ENCODE assay signal across 15 cellular contexts in genomic region chr7:47170516-47170915, GRCh38.
A peak's percentile ranks its signal among the peaks of the same experiment; 100 is the strongest.
DNase-seq lines count a peak whose midpoint lies in the region; ATAC-seq, FAIRE-seq and TF ChIP-seq lines count a peak whose summit lies in the region.
"Had no signal": no experiment of that assay in that cellular context is flagged by ENCODE, and none has a peak within 500 bp of the region (broad histone marks: within the 10 kb centered on the region; RNA-seq: fewer than 3 reads in every experiment).

No MANE protein-coding gene starts in this region.

- FAIRE-seq in astrocyte (lab: Jason Lieb, UNC) (no peak), kidney (lab: Jason Lieb, UNC) (no peak)

- H3K23me2 ChIP-seq in H9 (ENCODE audit: insufficient read length, low read depth, low read length, poor library complexity, severe bottlenecking) = no peaks in the 10 kb centered on the region

- peak; percentile 28 for TF ChIP-seq CTCF in AG09319 (IDR thresholded peaks at IDR 0.05; ENCODE audit: low read depth, low read length)
- TF ChIP-seq CTCF in H9 (conservative IDR thresholded peaks at IDR 0.05) = peak; percentile 64
- TF ChIP-seq CTCF in astrocyte (IDR thresholded peaks at IDR 0.05; ENCODE audit: insufficient read depth, low read depth, low read length) = peak; percentile 26
- peak; percentile 22 for TF ChIP-seq CTCF in kidney (IDR thresholded peaks at IDR 0.05; ENCODE audit: borderline replicate concordance, extremely low read depth, insufficient read depth)

- no CpG with 5 or more reads among the region's 1 CpG for WGBS in H9 (ENCODE audit: extremely low coverage, insufficient read length, low lambda C conversion rate)

- H3K4me2 ChIP-seq in H9 (ENCODE audit: insufficient read depth, insufficient read length, low read length) (no peak overlapping the region), astrocyte (ENCODE audit: low read length) (no peak overlapping the region)

- intact Hi-C loops in kidney (cut with DNase I) = loop anchor here (10.0 kb wide), 1 partner anchor 1256 kb away; no protein-coding TSS in a partner anchor

- no peak overlapping the region for H3K14ac ChIP-seq in H9 (ENCODE audit: insufficient read depth, low read length)

- no peak overlapping the region for H4K91ac ChIP-seq in H9 (ENCODE audit: insufficient read length, low read depth, low read length)

- no peak overlapping the region for H2AFZ ChIP-seq in H9 (ENCODE audit: low read length)
- H2AFZ ChIP-seq in astrocyte (ENCODE audit: low read depth, low read length) = no peak overlapping the region

- H3K56ac ChIP-seq in H9 (ENCODE audit: insufficient read length, low read depth, low read length) = no peak overlapping the region

- no peaks in the 10 kb centered on the region; the same call in none of the 2 replicates for H3K27me3 Mint-ChIP-seq in H9 (ENCODE audit: low read depth)
- peaks cover 3% of the 10 kb centered on the region for H3K27me3 Mint-ChIP-seq in astrocyte (ENCODE audit: low read depth, unreplicated experiment)
- H3K27me3 Mint-ChIP-seq: activated CD4-positive, alpha-beta memory T cell treated with anti-CD3 and anti-CD28 coated beads for 36 hours; activated naive CD8-positive, alpha-beta T cell treated with anti-CD3 and anti-CD28 coated beads, Interleukin-2, amount 50 U/mL, for 24 hours had no signal

- no peaks in the 10 kb centered on the region for H3K4me1 Mint-ChIP-seq in H9
- H3K4me1 Mint-ChIP-seq in astrocyte (ENCODE audit: low read depth, unreplicated experiment) = no peaks in the 10 kb centered on the region
- no peaks in the 10 kb centered on the region for H3K4me1 Mint-ChIP-seq in stimulated activated effector memory CD8-positive, alpha-beta T cell treated with anti-CD3 and anti-CD28 coated beads, Interleukin-12 subunit alpha, Interleukin-12 subunit beta, amount 100 ng/mL, for 72 hours
- H3K4me1 Mint-ChIP-seq: activated naive CD8-positive, alpha-beta T cell treated with anti-CD3 and anti-CD28 coated beads, Interleukin-2, amount 50 U/mL, for 24 hours had no signal

- H3K27ac Mint-ChIP-seq in H9 (no peak overlapping the region), astrocyte (ENCODE audit: unreplicated experiment) (no peak overlapping the region)
- no peak overlapping the region for H3K27ac Mint-ChIP-seq in stimulated activated effector memory CD8-positive, alpha-beta T cell treated with anti-CD3 and anti-CD28 coated beads, Interleukin-12 subunit alpha, Interleukin-12 subunit beta, amount 100 ng/mL, for 72 hours
- H3K27ac Mint-ChIP-seq: activated CD4-positive, alpha-beta memory T cell treated with anti-CD3 and anti-CD28 coated beads for 36 hours; activated naive CD8-positive, alpha-beta T cell treated with anti-CD3 and anti-CD28 coated beads, Interleukin-2, amount 50 U/mL, for 24 hours had no signal

- no peaks in the 10 kb centered on the region for H3K4me1 ChIP-seq in H9 (ENCODE audit: insufficient read depth, low read length)
- no peaks in the 10 kb centered on the region for H3K4me1 ChIP-seq in astrocyte (ENCODE audit: insufficient read depth, low read length)
- peaks cover 2 to 4% of the 10 kb centered on the region in 2 donors for H3K4me1 ChIP-seq in kidney (ENCODE audit: control insufficient read depth in 1 of 2, insufficient read depth in 1 of 2, low read depth in 1 of 2, low read length in 2 of 2)

- H3K79me2 ChIP-seq in H9 (ENCODE audit: insufficient read depth, low read length) (no peaks in the 10 kb centered on the region), astrocyte (ENCODE audit: insufficient read depth, low read length) (no peaks in the 10 kb centered on the region)

- H3K9me3 Mint-ChIP-seq in H9 (peaks cover under 1 to 2% of the 10 kb centered on the region in 2 experiments; a peak in 2 of 5 replicates), astrocyte (ENCODE audit: unreplicated experiment) (peaks cover 3% of the 10 kb centered on the region)
- peaks cover 5% of the 10 kb centered on the region for H3K9me3 Mint-ChIP-seq in stimulated activated effector memory CD8-positive, alpha-beta T cell treated with anti-CD3 and anti-CD28 coated beads, Interleukin-12 subunit alpha, Interleukin-12 subunit beta, amount 100 ng/mL, for 72 hours
- H3K9me3 Mint-ChIP-seq: activated CD4-positive, alpha-beta memory T cell treated with anti-CD3 and anti-CD28 coated beads for 36 hours had no signal

- no peaks in the 10 kb centered on the region for H3K36me3 Mint-ChIP-seq in H9 (ENCODE audit: insufficient read depth in 1 of 3, low read depth in 3 of 3)
- H3K36me3 Mint-ChIP-seq in astrocyte (ENCODE audit: low read depth, unreplicated experiment) = no peaks in the 10 kb centered on the region
- no peaks in the 10 kb centered on the region for H3K36me3 Mint-ChIP-seq in stimulated activated effector memory CD8-positive, alpha-beta T cell treated with anti-CD3 and anti-CD28 coated beads, Interleukin-12 subunit alpha, Interleukin-12 subunit beta, amount 100 ng/mL, for 72 hours
- H3K36me3 Mint-ChIP-seq: activated CD4-positive, alpha-beta memory T cell treated with anti-CD3 and anti-CD28 coated beads for 36 hours had no signal

- H3K9me3 ChIP-seq in H9 (ENCODE audit: control insufficient read depth, low read depth, low read length) (no peaks in the 10 kb centered on the region), astrocyte (ENCODE audit: insufficient read depth, low read depth, low read length) (no peaks in the 10 kb centered on the region), kidney (ENCODE audit: control insufficient read depth in 1 of 2, low read length in 2 of 2) (no peaks in the 10 kb centered on the region)

- H4K20me1 ChIP-seq in H9 (ENCODE audit: control insufficient read depth, insufficient read depth, insufficient read length) (no peaks in the 10 kb centered on the region), astrocyte (ENCODE audit: insufficient read depth, low read length) (no peaks in the 10 kb centered on the region)

- H3K36me3 ChIP-seq in astrocyte (ENCODE audit: insufficient read depth, low read length) = no peaks in the 10 kb centered on the region
- H3K36me3 ChIP-seq in kidney (ENCODE audit: control insufficient read depth in 1 of 2, insufficient read depth in 2 of 2, low read length in 2 of 2) = no peaks in the 10 kb centered on the region

- H3K4me3 ChIP-seq in astrocyte (ENCODE audit: insufficient read depth, low read depth, low read length) = no peak overlapping the region
- no peak overlapping the region for H3K4me3 ChIP-seq in kidney (ENCODE audit: low read length in 2 of 2)

- no peak overlapping the region for H4K5ac ChIP-seq in H9 (ENCODE audit: insufficient read length, low read depth, low read length)

- no peak overlapping the region for H2BK20ac ChIP-seq in H9 (ENCODE audit: low read depth, low read length, poor library complexity, severe bottlenecking)

- DNase-seq in AG09319 (ENCODE audit: extremely low read depth, low read depth) = no peak
- DNase-seq in H9 = no peak
- DNase-seq in astrocyte (ENCODE audit: low read depth) = no peak
- no peak for DNase-seq in kidney
- no peak for DNase-seq in RPMI8226
- no peak for DNase-seq in NCI-H1694 treated with DMSO at 0.1 percent for 48 hours (lab: John Stamatoyannopoulos, UW)
- no peak for DNase-seq in stimulated activated effector memory CD8-positive, alpha-beta T cell treated with anti-CD3 and anti-CD28 coated beads, Interleukin-12 subunit alpha, Interleukin-12 subunit beta, amount 100 ng/mL, for 72 hours (ENCODE audit: low spot score in 2 of 2)
- DNase-seq: activated CD4-positive, alpha-beta memory T cell treated with anti-CD3 and anti-CD28 coated beads for 36 hours; activated naive CD8-positive, alpha-beta T cell treated with anti-CD3 and anti-CD28 coated beads, Interleukin-2, amount 50 U/mL, for 24 hours; DMS79 treated with DMSO at 0.1 percent for 48 hours; occipital lobe; SIG-M5; stimulated activated CD4-positive, alpha-beta T cell treated with anti-CD3 and anti-CD28 coated beads, Interleukin-2, amount 100 ng/mL, for 48 hours had no signal

- no peak overlapping the region for H2BK15ac ChIP-seq in H9 (ENCODE audit: low read depth, low read length)

- H2BK5ac ChIP-seq in H9 (ENCODE audit: insufficient read length, low read length) = no peak overlapping the region

- H3K27ac ChIP-seq in H9 (ENCODE audit: insufficient read length, low read depth, low read length) (no peak overlapping the region), astrocyte (ENCODE audit: low read depth, low read length) (no peak overlapping the region), kidney (ENCODE audit: low read depth in 2 of 2, low read length in 2 of 2) (no peak overlapping the region)
- H3K27ac ChIP-seq: epithelial cell of prostate had no signal

- H3K79me1 ChIP-seq in H9 (ENCODE audit: insufficient read depth, low read depth, low read length, poor library complexity, severe bottlenecking) = no peaks in the 10 kb centered on the region

- H2AK5ac ChIP-seq in H9 (ENCODE audit: insufficient read length, low read length) = no peak overlapping the region

- H3K4me3 Mint-ChIP-seq in H9 (no peak overlapping the region), astrocyte (ENCODE audit: unreplicated experiment) (no peak overlapping the region)
- H3K4me3 Mint-ChIP-seq in stimulated activated effector memory CD8-positive, alpha-beta T cell treated with anti-CD3 and anti-CD28 coated beads, Interleukin-12 subunit alpha, Interleukin-12 subunit beta, amount 100 ng/mL, for 72 hours = no peak overlapping the region
- H3K4me3 Mint-ChIP-seq: activated CD4-positive, alpha-beta memory T cell treated with anti-CD3 and anti-CD28 coated beads for 36 hours; activated naive CD8-positive, alpha-beta T cell treated with anti-CD3 and anti-CD28 coated beads, Interleukin-2, amount 50 U/mL, for 24 hours had no signal

- H3K23ac ChIP-seq in H9 (ENCODE audit: insufficient read length, low read depth, low read length) = no peak overlapping the region

- H2BK120ac ChIP-seq in H9 (ENCODE audit: low read depth, low read length, poor library complexity, severe bottlenecking) = no peak overlapping the region

- no peak overlapping the region for H3K9ac ChIP-seq in H9 (ENCODE audit: extremely low read depth, insufficient read length, low read length)
- no peak overlapping the region for H3K9ac ChIP-seq in astrocyte (ENCODE audit: low read length)
- no peak overlapping the region for H3K9ac ChIP-seq in kidney (ENCODE audit: low read length in 2 of 2)

- H3K4ac ChIP-seq in H9 (ENCODE audit: low read depth, low read length) = no peak overlapping the region

- H3K18ac ChIP-seq in H9 (ENCODE audit: insufficient read length, low read depth, low read length) = no peak overlapping the region

- H3K27me3 ChIP-seq in H9 (ENCODE audit: insufficient read depth, low read length) (no peaks in the 10 kb centered on the region), astrocyte (ENCODE audit: insufficient read depth, low read length) (peaks cover 2% of the 10 kb centered on the region)

- H4K8ac ChIP-seq in H9 (replicated peaks; ENCODE audit: insufficient read length, low read depth, low read length) = no peak overlapping the region

- no peak overlapping the region for H2BK12ac ChIP-seq in H9 (ENCODE audit: insufficient read length, low read depth, low read length)

- H3T11ph ChIP-seq in H9 (ENCODE audit: low read length) = no peak overlapping the region

- no peak for ATAC-seq in stimulated activated effector memory CD8-positive, alpha-beta T cell treated with anti-CD3 and anti-CD28 coated beads, Interleukin-12 subunit alpha, Interleukin-12 subunit beta, amount 100 ng/mL, for 72 hours
- no peak for ATAC-seq in GM21528 (IDR thresholded peaks at IDR 0.05; ENCODE audit: low FRiP score, unreplicated experiment)
- ATAC-seq: activated naive CD8-positive, alpha-beta T cell treated with anti-CD3 and anti-CD28 coated beads, Interleukin-2, amount 50 U/mL, for 24 hours had no signal
